13 cellular contexts compared by ENCODE assay signal in genomic region chr2:237744270-237744612, GRCh38. TPM values are rescaled to one million over a fixed set of nuclear protein-coding genes. Genes with fewer than 3 reads are reported as not detected.
DNase-seq lines count a peak whose midpoint lies in the region; ATAC-seq and TF ChIP-seq lines count a peak whose summit lies in the region.
"Had no signal": no experiment of that assay in that cellular context is flagged by ENCODE, and none has a peak within 500 bp of the region (broad histone marks: within the 10 kb centered on the region; RNA-seq: fewer than 3 reads in every experiment).

No MANE protein-coding gene starts in this region.

- H3K4me1 ChIP-seq in right lobe of liver (peaks cover 0 to 43% (median 18%) of the 10 kb centered on the region in 4 donors), subcutaneous abdominal adipose tissue (ENCODE audit: control insufficient read depth in 5 of 5, insufficient read depth in 5 of 5, low read length in 5 of 5) (peaks cover 2 to 55% (median 31%) of the 10 kb centered on the region in 5 donors), foreskin keratinocyte (no peaks in the 10 kb centered on the region), HAP-1 (no peaks in the 10 kb centered on the region)

- no peak for TF ChIP-seq POLR2A in right lobe of liver (IDR thresholded peaks at IDR 0.05)

- peaks cover 37% of the 10 kb centered on the region for H3K36me3 Mint-ChIP-seq in activated CD8-positive, alpha-beta memory T cell treated with anti-CD3 and anti-CD28 coated beads, Interleukin-2, amount 10 ng/mL, durations not matched to agents 7 days and 5 days
- H3K36me3 Mint-ChIP-seq in T-helper 17 cell (ENCODE audit: low read depth): peaks cover 3% of the 10 kb centered on the region

- no peak overlapping the region for H3K4me3 Mint-ChIP-seq in activated CD8-positive, alpha-beta memory T cell treated with anti-CD3 and anti-CD28 coated beads, Interleukin-2, amount 10 ng/mL, durations not matched to agents 7 days and 5 days
- H3K4me3 Mint-ChIP-seq in T-helper 17 cell: no peak overlapping the region
- H3K4me3 Mint-ChIP-seq: activated naive CD4-positive, alpha-beta T cell treated with anti-CD3 and anti-CD28 coated beads, Interleukin-2, amount 10 ng/mL, durations not matched to agents 7 days and 5 days; neural crest cell had no signal

- CTCF ChIA-PET in activated CD8-positive, alpha-beta memory T cell treated with anti-CD3 and anti-CD28 coated beads, Interleukin-2, amount 10 ng/mL, durations not matched to agents 7 days and 5 days (lab: Charles Lee): interaction anchor here (0.8 to 5.4 kb wide), 21 partner anchors 10 to 231 kb away, joined by 3 to 134 read pairs (median 8); no protein-coding TSS in a partner anchor

- H3K9me3 ChIP-seq in T-helper 17 cell (ENCODE audit: control insufficient read depth, low read length, poor library complexity, severe bottlenecking) (no peaks in the 10 kb centered on the region), right lobe of liver (no peaks in the 10 kb centered on the region), subcutaneous abdominal adipose tissue (ENCODE audit: control insufficient read depth in 5 of 5, low read length in 5 of 5) (no peaks in the 10 kb centered on the region), HAP-1 (no peaks in the 10 kb centered on the region)
- H3K9me3 ChIP-seq: heart left ventricle had no signal

- no peaks in the 10 kb centered on the region for H3K9me3 Mint-ChIP-seq in activated CD8-positive, alpha-beta memory T cell treated with anti-CD3 and anti-CD28 coated beads, Interleukin-2, amount 10 ng/mL, durations not matched to agents 7 days and 5 days (ENCODE audit: low read depth)
- H3K9me3 Mint-ChIP-seq: activated naive CD4-positive, alpha-beta T cell treated with anti-CD3 and anti-CD28 coated beads, Interleukin-2, amount 10 ng/mL, durations not matched to agents 7 days and 5 days; neural crest cell had no signal

- H3K27me3 Mint-ChIP-seq in activated CD8-positive, alpha-beta memory T cell treated with anti-CD3 and anti-CD28 coated beads, Interleukin-2, amount 10 ng/mL, durations not matched to agents 7 days and 5 days: no peaks in the 10 kb centered on the region
- H3K27me3 Mint-ChIP-seq in T-helper 17 cell: no peaks in the 10 kb centered on the region
- H3K27me3 Mint-ChIP-seq: activated naive CD4-positive, alpha-beta T cell treated with anti-CD3 and anti-CD28 coated beads, Interleukin-2, amount 10 ng/mL, durations not matched to agents 7 days and 5 days had no signal

- in situ Hi-C loops in HAP-1 (cut with MboI; ENCODE audit: low sequenced_read_pairs): loop anchor here (5.0 kb wide), 1 partner anchor 72 kb away; no protein-coding TSS in a partner anchor

- no peak overlapping the region for H3K9ac ChIP-seq in subcutaneous abdominal adipose tissue (ENCODE audit: low read length in 5 of 5)

- H3K4me1 Mint-ChIP-seq in activated CD8-positive, alpha-beta memory T cell treated with anti-CD3 and anti-CD28 coated beads, Interleukin-2, amount 10 ng/mL, durations not matched to agents 7 days and 5 days: peaks cover 18% of the 10 kb centered on the region
- peaks cover 36% of the 10 kb centered on the region for H3K4me1 Mint-ChIP-seq in T-helper 17 cell

- H3K27me3 ChIP-seq in right lobe of liver (no peaks in the 10 kb centered on the region), subcutaneous abdominal adipose tissue (ENCODE audit: control insufficient read depth in 5 of 5, insufficient read depth in 4 of 5, low read length in 5 of 5) (no peaks in the 10 kb centered on the region), foreskin keratinocyte (no peaks in the 10 kb centered on the region), HAP-1 (ENCODE audit: low read depth) (no peaks in the 10 kb centered on the region)
- H3K27me3 ChIP-seq: heart left ventricle had no signal

- peaks cover 0 to 13% (median 3%) of the 10 kb centered on the region in 4 donors for H3K36me3 ChIP-seq in right lobe of liver
- peaks cover 0 to 27% (median 21%) of the 10 kb centered on the region in 5 donors for H3K36me3 ChIP-seq in subcutaneous abdominal adipose tissue (ENCODE audit: control insufficient read depth in 5 of 5, insufficient read depth in 5 of 5, low read length in 5 of 5)
- H3K36me3 ChIP-seq in HAP-1 (replicated peaks): peaks cover 3% of the 10 kb centered on the region; the same call in 1 of the 2 replicates

- H3K27ac ChIP-seq in right lobe of liver (peak overlapping the region; percentile 58 to 96 (median 69)), subcutaneous abdominal adipose tissue (ENCODE audit: low read depth, low read length) (peak overlapping the region; percentile 50), foreskin keratinocyte (no peak overlapping the region)

- DNase-seq in activated CD8-positive, alpha-beta memory T cell treated with anti-CD3 and anti-CD28 coated beads, Interleukin-2, amount 10 ng/mL, durations not matched to agents 7 days and 5 days: no peak
- no peak for DNase-seq in activated CD8-positive, alpha-beta memory T cell treated with anti-CD3 and anti-CD28 coated beads, Interleukin-2, amount 50 U/mL, for 4 hours
- DNase-seq in T-helper 17 cell (no peak), right lobe of liver (peak in 1 of 3 donors; percentile 25), foreskin keratinocyte (no peak), HAP-1 (ENCODE audit: low spot score in 2 of 2) (no peak), kidney tubule cell (ENCODE audit: low spot score) (no peak)
- DNase-seq: ACHN had no signal

- ATAC-seq in activated CD8-positive, alpha-beta memory T cell treated with anti-CD3 and anti-CD28 coated beads, Interleukin-2, amount 10 ng/mL, durations not matched to agents 7 days and 5 days: no peak
- ATAC-seq in T-helper 17 cell (no peak), right lobe of liver (no peak), foreskin keratinocyte (no peak)

- TF ChIP-seq CTCF in right lobe of liver (IDR thresholded peaks at IDR 0.05) (no peak), foreskin keratinocyte (conservative IDR thresholded peaks at IDR 0.05) (no peak)

- H3K4me3 ChIP-seq in right lobe of liver (no peak overlapping the region), subcutaneous abdominal adipose tissue (ENCODE audit: low read depth in 1 of 5, low read length in 5 of 5) (no peak overlapping the region), HAP-1 (no peak overlapping the region)
- H3K4me3 ChIP-seq: heart left ventricle, skin epidermis had no signal

- H3K27ac Mint-ChIP-seq in activated CD8-positive, alpha-beta memory T cell treated with anti-CD3 and anti-CD28 coated beads, Interleukin-2, amount 10 ng/mL, durations not matched to agents 7 days and 5 days: peak overlapping the region; percentile 56
- peak overlapping the region; percentile 95 for H3K27ac Mint-ChIP-seq in T-helper 17 cell

- WGBS in right lobe of liver (ENCODE audit: insufficient coverage, low coverage, low lambda C conversion rate, missing lambda C conversion rate): 53% methylated on average over 6 of the region's 6 CpGs

- intact Hi-C loops in right lobe of liver (cut with DNase I): loop anchor here (5.0 to 10.0 kb wide), 3 partner anchors 49 to 152 kb away; partner anchors contain the start of gene RAB17 (in 2 of the 2)

RNA-seq across cellular contexts. Expression of gene RBM44, which starts 54.3 kb away (rescaled TPM):
- total RNA-seq in activated CD8-positive, alpha-beta memory T cell treated with anti-CD3 and anti-CD28 coated beads, Interleukin-2, amount 10 ng/mL, durations not matched to agents 7 days and 5 days: 1 to 10 TPM in 1 of 2 experiments, under 1 TPM in 1; 0.42 to 1.2 TPM
- total RNA-seq in T-helper 17 cell (1 to 10 TPM; 2.2 to 4.0 TPM), right lobe of liver (under 1 TPM; 0.07 to 0.92 (median 0.20) TPM), foreskin keratinocyte (0.07 and 0.14 TPM in 2 replicates)
- 0.01 and 0.04 TPM in 2 replicates for polyA plus RNA-seq in foreskin keratinocyte
